In the genomic region with DNA sequence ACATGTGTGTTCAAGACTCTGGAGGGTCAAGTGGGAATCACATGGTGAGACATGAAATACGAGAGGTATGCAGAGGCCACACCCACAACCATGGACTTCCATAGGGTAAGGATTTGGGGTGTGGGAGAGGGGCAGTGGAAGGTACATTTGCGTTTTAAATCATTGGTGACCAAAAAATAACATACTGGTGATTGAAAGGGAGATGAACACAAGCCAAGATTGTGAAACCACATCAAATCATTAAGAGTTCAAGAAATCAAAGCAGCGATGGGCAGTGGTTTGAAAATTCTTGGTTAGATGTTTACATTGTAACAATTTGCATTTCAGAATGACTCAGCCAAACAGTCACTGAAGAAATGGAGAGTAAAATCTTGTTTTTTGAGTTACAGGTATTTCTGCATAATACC, we compare ENCODE assay signal across 12 cellular contexts. TPM values are rescaled to one million over a fixed set of nuclear protein-coding genes. Genes with fewer than 3 reads are reported as not detected.
DNase-seq lines count a peak whose midpoint lies in the region; ATAC-seq and TF ChIP-seq lines count a peak whose summit lies in the region.
"Had no signal": no experiment of that assay in that cellular context is flagged by ENCODE, and none has a peak within 500 bp of the region (broad histone marks: within the 10 kb centered on the region; RNA-seq: fewer than 3 reads in every experiment).

No MANE protein-coding gene starts in this region.

- no peak for TF ChIP-seq EP300 in esophagus muscularis mucosa (IDR thresholded peaks at IDR 0.05)

- H2AFZ ChIP-seq in PC-3 (ENCODE audit: low read length), result no peak overlapping the region

- H3K4me1 ChIP-seq in PC-3 (ENCODE audit: insufficient read depth, low read length) (peaks cover 16% of the 10 kb centered on the region), tibial artery (peaks cover 0 to 17% (median 3%) of the 10 kb centered on the region in 4 donors), esophagus muscularis mucosa (peaks cover 0 to 18% (median 17%) of the 10 kb centered on the region in 4 donors)

- no peak for DNase-seq in stimulated activated naive CD8-positive, alpha-beta T cell treated with anti-CD3 and anti-CD28 coated beads, Interleukin-15, Interleukin-2, amounts not matched to agents 100 U/mL and 50 U/mL, for 24 hours
- DNase-seq in PC-3 (peak; percentile 66), epithelial cell of esophagus (ENCODE audit: low read depth) (peak; percentile 56), tibial artery (no peak), esophagus muscularis mucosa (ENCODE audit: extremely low spot score) (no peak)
- DNase-seq in stimulated activated CD4-positive, alpha-beta T cell treated with anti-CD3 and anti-CD28 coated beads, Interleukin-2, amount 100 ng/mL, for 48 hours, result no peak
- DNase-seq: activated CD4-positive, alpha-beta T cell treated with anti-CD3 and anti-CD28 coated beads, Interleukin-2, amount 10 ng/mL, durations not matched to agents 24 days and 14 days; GDM1; NCI-H2029; stimulated activated naive CD4-positive, alpha-beta T cell treated with Interleukin-2 at 50 U/mL for 16 hours had no signal

- H3K4me1 Mint-ChIP-seq in stimulated activated naive CD8-positive, alpha-beta T cell treated with anti-CD3 and anti-CD28 coated beads, Interleukin-15, Interleukin-2, amounts not matched to agents 100 ng/mL and 50 ng/mL, for 24 hours (ENCODE audit: low read depth), result peaks cover 27% of the 10 kb centered on the region

- H3K9me3 Mint-ChIP-seq in stimulated activated naive CD8-positive, alpha-beta T cell treated with anti-CD3 and anti-CD28 coated beads, Interleukin-15, Interleukin-2, amounts not matched to agents 100 ng/mL and 50 ng/mL, for 24 hours, result peaks cover 4% of the 10 kb centered on the region
- H3K9me3 Mint-ChIP-seq: activated CD4-positive, alpha-beta T cell treated with anti-CD3 and anti-CD28 coated beads, Interleukin-2, amount 10 ng/mL, durations not matched to agents 24 days and 14 days had no signal

- ATAC-seq in stimulated activated naive CD8-positive, alpha-beta T cell treated with anti-CD3 and anti-CD28 coated beads, Interleukin-15, Interleukin-2, amounts not matched to agents 100 U/mL and 50 U/mL, for 24 hours, result no peak
- ATAC-seq in PC-3, result peak; percentile 14; the same call in 1 of the 2 replicates
- no peak for ATAC-seq in HG02840 (IDR thresholded peaks at IDR 0.05; ENCODE audit: low FRiP score, unreplicated experiment)

- peak overlapping the region; percentile 32 for H3K27ac ChIP-seq in PC-3 (ENCODE audit: low read length)
- no peak overlapping the region for H3K27ac ChIP-seq in tibial artery
- H3K27ac ChIP-seq in esophagus muscularis mucosa (replicated peaks in 1 of 4), result no peak overlapping the region

- H3K9me3 ChIP-seq in PC-3 (ENCODE audit: low read length), result no peaks in the 10 kb centered on the region
- no peaks in the 10 kb centered on the region for H3K9me3 ChIP-seq in tibial artery
- H3K9me3 ChIP-seq in esophagus muscularis mucosa, result no peaks in the 10 kb centered on the region

- H3F3A ChIP-seq in PC-3 (ENCODE audit: low read length, unreplicated experiment), result peaks cover 4% of the 10 kb centered on the region

- H3K79me2 ChIP-seq in PC-3 (ENCODE audit: low read length), result no peaks in the 10 kb centered on the region

- H4K20me1 ChIP-seq in PC-3 (ENCODE audit: low read length), result no peaks in the 10 kb centered on the region

- peaks cover 14% of the 10 kb centered on the region for H3K36me3 Mint-ChIP-seq in stimulated activated naive CD8-positive, alpha-beta T cell treated with anti-CD3 and anti-CD28 coated beads, Interleukin-15, Interleukin-2, amounts not matched to agents 100 ng/mL and 50 ng/mL, for 24 hours (ENCODE audit: low read depth)

- H3K27me3 ChIP-seq in PC-3 (ENCODE audit: low read length) (no peaks in the 10 kb centered on the region), tibial artery (no peaks in the 10 kb centered on the region), esophagus muscularis mucosa (no peaks in the 10 kb centered on the region)

- no peaks in the 10 kb centered on the region for H3K36me3 ChIP-seq in PC-3 (ENCODE audit: low read depth, low read length)
- peaks cover 0 to 7% (median 0%) of the 10 kb centered on the region in 3 donors for H3K36me3 ChIP-seq in tibial artery
- peaks cover 0 to 10% (median 3%) of the 10 kb centered on the region in 4 donors for H3K36me3 ChIP-seq in esophagus muscularis mucosa

- peaks cover 14% of the 10 kb centered on the region for H3K27me3 Mint-ChIP-seq in stimulated activated naive CD8-positive, alpha-beta T cell treated with anti-CD3 and anti-CD28 coated beads, Interleukin-15, Interleukin-2, amounts not matched to agents 100 ng/mL and 50 ng/mL, for 24 hours

- H3K9me2 ChIP-seq in PC-3 (replicated peaks; ENCODE audit: low read length), result no peaks in the 10 kb centered on the region

- H3K4me3 ChIP-seq in PC-3 (ENCODE audit: low read length), result peak overlapping the region; percentile 8; the same call in 1 of the 2 replicates
- H3K4me3 ChIP-seq in epithelial cell of esophagus (ENCODE audit: low read length), result no peak overlapping the region
- H3K4me3 ChIP-seq in tibial artery, result no peak overlapping the region
- H3K4me3 ChIP-seq in esophagus muscularis mucosa, result no peak overlapping the region

- BruUV-seq in PC-3 (replicated peaks; lab: Mats Ljungman, UMichigan), result no TSS peak

- peak overlapping the region; percentile 22 for H3K27ac Mint-ChIP-seq in stimulated activated naive CD8-positive, alpha-beta T cell treated with anti-CD3 and anti-CD28 coated beads, Interleukin-15, Interleukin-2, amounts not matched to agents 100 ng/mL and 50 ng/mL, for 24 hours
- H3K27ac Mint-ChIP-seq: activated CD4-positive, alpha-beta T cell treated with anti-CD3 and anti-CD28 coated beads, Interleukin-2, amount 10 ng/mL, durations not matched to agents 24 days and 14 days had no signal

- TF ChIP-seq CTCF in PC-3 (conservative IDR thresholded peaks at IDR 0.05; ENCODE audit: low read depth, low read length) (no peak), epithelial cell of esophagus (IDR thresholded peaks at IDR 0.05; ENCODE audit: insufficient read depth, low read depth, low read length, missing control alignments) (no peak), tibial artery (IDR thresholded peaks at IDR 0.05) (no peak), esophagus muscularis mucosa (IDR thresholded peaks at IDR 0.05) (no peak)

- WGBS in esophagus muscularis mucosa, result 90% methylated on average over 3 of the region's 3 CpGs

- TF ChIP-seq POLR2A in esophagus muscularis mucosa (IDR thresholded peaks at IDR 0.05; ENCODE audit: low read depth), result no peak

- CTCF ChIA-PET in PC-3 (lab: Charles Lee), result no interaction called here

- H3K4me3 Mint-ChIP-seq in stimulated activated naive CD8-positive, alpha-beta T cell treated with anti-CD3 and anti-CD28 coated beads, Interleukin-15, Interleukin-2, amounts not matched to agents 100 ng/mL and 50 ng/mL, for 24 hours, result no peak overlapping the region
- H3K4me3 Mint-ChIP-seq: activated CD4-positive, alpha-beta T cell treated with anti-CD3 and anti-CD28 coated beads, Interleukin-2, amount 10 ng/mL, durations not matched to agents 24 days and 14 days had no signal

- intact Hi-C loops in PC-3 (cut with micrococcal nuclease), result no loop called here
- intact Hi-C loops in tibial artery (cut with DNase I; ENCODE audit: low total_unique reads), result no loop called here
- intact Hi-C loops in esophagus muscularis mucosa (cut with DNase I), result no loop called here

- POLR2A ChIA-PET in PC-3 (lab: Charles Lee; ENCODE audit: unreplicated experiment), result no interaction called here

- H3K9ac ChIP-seq in PC-3 (ENCODE audit: low read length), result no peak overlapping the region

- H3K4me2 ChIP-seq in PC-3 (ENCODE audit: low read length), result peak overlapping the region; percentile 59

RNA-seq across cellular contexts. Expression of a gene that starts 1.9 kb away (rescaled TPM):
- total RNA-seq in PC-3 (2014; rRNA removed) (5.4 and 5.6 TPM in 2 replicates), esophagus muscularis mucosa (1 to 10 TPM; 1.3 to 3.3 (median 2.5) TPM)

Comparison
In these comparisons a context has a peak if more than half of its experiments do, and no peak if none do; other contexts are left out.
1. DNase-seq: peak in PC-3 (single experiment) and epithelial cell of esophagus (single experiment); none in stimulated activated naive CD8-positive, alpha-beta T cell treated with anti-CD3 and anti-CD28 coated beads, Interleukin-15, Interleukin-2, amounts not matched to agents 100 U/mL and 50 U/mL, for 24 hours (single experiment), stimulated activated CD4-positive, alpha-beta T cell treated with anti-CD3 and anti-CD28 coated beads, Interleukin-2, amount 100 ng/mL, for 48 hours (0 of 2), tibial artery (0 of 2) and esophagus muscularis mucosa (single experiment).